ENCODE assay signal across 25 cellular contexts in genomic region chr1:194300340-194300739, GRCh38.
DNase-seq lines count a peak whose midpoint lies in the region; ATAC-seq, FAIRE-seq and TF ChIP-seq lines count a peak whose summit lies in the region.
"Had no signal": no experiment of that assay in that cellular context is flagged by ENCODE, and none has a peak within 500 bp of the region (broad histone marks: within the 10 kb centered on the region; RNA-seq: fewer than 3 reads in every experiment).

No MANE protein-coding gene starts in this region.

- TF ChIP-seq CTCF in HCT116 (IDR thresholded peaks at IDR 0.05 in 2 of 3, conservative IDR thresholded peaks at IDR 0.05 in 1 of 3; ENCODE audit: borderline replicate concordance in 1 of 3, insufficient read depth in 1 of 3, low read depth in 2 of 3, low read length in 2 of 3) (no peak), mucosa of descending colon (IDR thresholded peaks at IDR 0.05) (no peak)

- no peak overlapping the region; the same call in 1 of the 2 replicates for H3K4me2 ChIP-seq in HCT116 (ENCODE audit: low read length)
- H3K4me2 ChIP-seq: A549 had no signal

- H3K4me3 ChIP-seq in ACC112 (ENCODE audit: low read depth, low read length) = no peak overlapping the region
- no peak overlapping the region for H3K4me3 ChIP-seq in HCT116 (replicated peaks in 1 of 2; ENCODE audit: low read depth in 1 of 2, low read length in 2 of 2)
- no peak overlapping the region for H3K4me3 ChIP-seq in mucosa of descending colon
- no peak overlapping the region for H3K4me3 ChIP-seq in aorta (ENCODE audit: low read length in 2 of 2)
- H3K4me3 ChIP-seq: A549, K562 had no signal

- no TSS peak for BruUV-seq in HCT116 (replicated peaks; lab: Mats Ljungman, UMichigan)

- FAIRE-seq in GM12892 (lab: Jason Lieb, UNC) = no peak
- FAIRE-seq: A549, G401.6, K562 had no signal

- CTCF ChIA-PET in HCT116 (lab: Charles Lee) = no interaction called here

- no peak overlapping the region for H3K9ac ChIP-seq in HCT116 (ENCODE audit: low read length)

- H2AFZ ChIP-seq in ACC112 (ENCODE audit: low read length, unreplicated experiment) = peak overlapping the region; percentile 32
- peak overlapping the region; percentile 17 for H2AFZ ChIP-seq in HCT116 (ENCODE audit: low read depth, low read length, poor library complexity, severe bottlenecking)

- H3K9me3 ChIP-seq in HCT116 (ENCODE audit: control insufficient read depth in 1 of 2, insufficient read depth in 1 of 2, low read depth in 1 of 2, low read length in 2 of 2) = no peaks in the 10 kb centered on the region
- H3K9me3 ChIP-seq in mucosa of descending colon = no peaks in the 10 kb centered on the region
- no peaks in the 10 kb centered on the region for H3K9me3 ChIP-seq in aorta (ENCODE audit: control insufficient read depth, low read length)
- H3K9me3 ChIP-seq: A549, BE2C had no signal

- H3K27me3 ChIP-seq in ACC112 (ENCODE audit: insufficient read depth, low read length) (no peaks in the 10 kb centered on the region), HCT116 (ENCODE audit: insufficient read depth, low read length) (no peaks in the 10 kb centered on the region), aorta (ENCODE audit: control insufficient read depth in 1 of 2, insufficient read depth in 2 of 2, low read length in 1 of 2) (no peaks in the 10 kb centered on the region)
- H3K27me3 ChIP-seq: BE2C had no signal

- H3K9me2 ChIP-seq in HCT116 (ENCODE audit: insufficient read depth) = no peaks in the 10 kb centered on the region

- intact Hi-C loops in HCT116 (cut with micrococcal nuclease) (no loop called here), mucosa of descending colon (cut with DNase I, micrococcal nuclease) (no loop called here), aorta (cut with DNase I) (no loop called here)

- no peak for TF ChIP-seq RAD21 in HCT116 (IDR thresholded peaks at IDR 0.05; ENCODE audit: low read depth)

- peaks cover 4% of the 10 kb centered on the region for H3K4me1 ChIP-seq in ACC112 (ENCODE audit: control insufficient read depth, insufficient read depth, low read length, unreplicated experiment)
- H3K4me1 ChIP-seq in HCT116 (ENCODE audit: control insufficient read depth in 1 of 2, insufficient read depth in 2 of 2, low read length in 2 of 2) = peaks cover 0 to 6% of the 10 kb centered on the region in 2 experiments; a peak in 1 of 4 replicates
- no peaks in the 10 kb centered on the region for H3K4me1 ChIP-seq in mucosa of descending colon (ENCODE audit: low read depth)
- no peaks in the 10 kb centered on the region for H3K4me1 ChIP-seq in aorta (ENCODE audit: control insufficient read depth in 1 of 2, insufficient read depth in 2 of 2, low read length in 2 of 2)
- H3K4me1 ChIP-seq: A549, BE2C had no signal

- H3K27ac ChIP-seq in ACC112 (ENCODE audit: low read depth, low read length) (no peak overlapping the region), HCT116 (ENCODE audit: low read depth, low read length) (no peak overlapping the region), aorta (ENCODE audit: low read depth in 1 of 2, low read length in 2 of 2) (no peak overlapping the region)
- H3K27ac ChIP-seq: A549 had no signal

- no peaks in the 10 kb centered on the region for H4K20me1 ChIP-seq in HCT116 (ENCODE audit: insufficient read depth)

- H3K79me2 ChIP-seq in ACC112 (ENCODE audit: control insufficient read depth, insufficient read depth, low read length, unreplicated experiment) = no peaks in the 10 kb centered on the region
- H3K79me2 ChIP-seq in HCT116 (ENCODE audit: insufficient read depth, low read length) = no peaks in the 10 kb centered on the region

- H3K36me3 ChIP-seq in ACC112 (ENCODE audit: insufficient read depth, low read length) (no peaks in the 10 kb centered on the region), HCT116 (ENCODE audit: control insufficient read depth in 1 of 2, insufficient read depth in 2 of 2, low read length in 2 of 2) (no peaks in the 10 kb centered on the region), mucosa of descending colon (ENCODE audit: low read depth) (no peaks in the 10 kb centered on the region), aorta (ENCODE audit: control insufficient read depth in 1 of 2, insufficient read depth in 2 of 2, low read length in 1 of 2) (no peaks in the 10 kb centered on the region)
- H3K36me3 ChIP-seq: BE2C had no signal

- RAD21 ChIA-PET in HCT116 (lab: Charles Lee; ENCODE audit: low non-redundant PET in 1 of 2, low total read pairs in 2 of 2, uncharacterized antibody in 2 of 2, unreplicated experiment in 2 of 2) = no interaction called here

- ATAC-seq in HCT116 = no peak
- ATAC-seq in mucosa of descending colon = peak; percentile 65
- ATAC-seq in aorta (ENCODE audit: low FRiP score) = no peak
- ATAC-seq: A549, K562, T-cell had no signal

- WGBS in aorta, 2 donors = 85 to 92% methylated on average over 1 of the region's 1 CpG

- POLR2A ChIA-PET in HCT116 (lab: Charles Lee) = no interaction called here

- DNase-seq in HCT116 (ENCODE audit: low read depth, low spot score) (no peak), RKO (ENCODE audit: low spot score) (peak; percentile 27), mucosa of descending colon (no peak), NCI-H526 treated with DMSO at 0.1 percent for 48 hours (lab: John Stamatoyannopoulos, UW) (no peak), GM12892 (ENCODE audit: insufficient read length) (no peak), aorta (no peak)
- DNase-seq: BE2C; CD4-positive, CD25-positive, alpha-beta regulatory T cell; COR-L47; DMS153; GOT3; MM.1S; NCI-H1092; NCI-H1436; NCI-H187 treated with DMSO at 0.1 percent for 48 hours; NCI-H2107; NCI-H345; NCI-H526; RPMI8226; SHP77 treated with DMSO at 0.1 percent for 48 hours; T-cell had no signal

- TF ChIP-seq POLR2A in HCT116 (IDR thresholded peaks at IDR 0.05; ENCODE audit: borderline replicate concordance, extremely low read depth, insufficient read depth, insufficient read length) = no peak
- TF ChIP-seq POLR2A in GM12892 (IDR thresholded peaks at IDR 0.05; ENCODE audit: low read depth, low read length) = no peak

TF ChIP-seq in HCT116, 20 proteins besides CTCF, POLR2A, EP300 and RAD21:
- TF ChIP-seq ELF1 (IDR thresholded peaks at IDR 0.05; ENCODE audit: borderline replicate concordance, low read depth) (no peak), REST (IDR thresholded peaks at IDR 0.05; ENCODE audit: low read depth) (no peak), EGR1 (IDR thresholded peaks at IDR 0.05; ENCODE audit: low read depth) (no peak), ZBTB33 (IDR thresholded peaks at IDR 0.05; ENCODE audit: extremely low read depth, insufficient replicate concordance, low read length) (no peak), MAX (IDR thresholded peaks at IDR 0.05) (no peak), CBX3 (IDR thresholded peaks at IDR 0.05; ENCODE audit: low read depth) (0 out of 2 replicates have a peak, but pooled peaks have one; percentile 12)
